ENCODE assay signal across 1 cellular context in genomic region chr6:46655803-46656202, GRCh38.
TF ChIP-seq lines count a peak whose summit lies in the region.

No MANE protein-coding gene starts in this region.

TF ChIP-seq in SK-N-SH, 30 proteins besides CTCF, POLR2A, EP300 and RAD21 (continued from another document):
- TF ChIP-seq REST (IDR thresholded peaks at IDR 0.05; ENCODE audit: low read depth, low read length), result no peak
